29 cellular contexts compared by ENCODE assay signal in the genomic region with DNA sequence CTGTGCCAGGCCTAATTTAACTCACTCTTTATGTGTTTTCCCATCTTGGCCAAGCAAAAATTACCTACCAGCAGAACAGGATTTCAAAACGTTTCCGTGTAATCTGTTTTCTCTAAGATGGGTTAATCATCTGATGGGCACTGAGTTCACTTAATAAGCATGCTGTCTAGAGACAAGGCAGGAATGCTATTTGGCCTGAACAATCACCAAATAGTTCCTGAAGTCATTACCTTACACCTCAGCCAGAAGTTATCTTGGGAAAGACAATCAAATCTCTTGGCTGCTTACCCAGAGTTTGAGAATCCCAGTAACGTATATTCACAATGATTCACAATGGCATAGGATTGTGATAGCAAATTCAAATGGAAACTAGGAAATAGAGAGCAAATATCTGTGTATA.
"Had no signal": no experiment of that assay in that cellular context is flagged by ENCODE, and none has a peak within 500 bp of the region (broad histone marks: within the 10 kb centered on the region; RNA-seq: fewer than 3 reads in every experiment).

No MANE protein-coding gene starts in this region.

- H3K4me1 Mint-ChIP-seq: activated B cell treated with CpG ODN at 0.5 μM for 24 hours; naive thymus-derived CD4-positive, alpha-beta T cell; T-helper 17 cell had no signal

- H3K36me3 Mint-ChIP-seq: activated naive CD4-positive, alpha-beta T cell treated with anti-CD3 and anti-CD28 coated beads, Interleukin-2, amount 50 U/mL, for 72 hours; mesothelial cell of epicardium; naive thymus-derived CD4-positive, alpha-beta T cell; type B pancreatic cell had no signal

- H3K4me3 Mint-ChIP-seq: activated B cell treated with CpG ODN at 0.5 μM for 24 hours; activated CD8-positive, alpha-beta T cell treated with anti-CD3 and anti-CD28 coated beads for 36 hours; mesothelial cell of epicardium; naive thymus-derived CD4-positive, alpha-beta T cell; stimulated activated naive CD8-positive, alpha-beta T cell treated with anti-CD3 and anti-CD28 coated beads, Interleukin-15, Interleukin-2, amounts not matched to agents 100 ng/mL and 50 ng/mL, for 24 hours; T-helper 17 cell; type B pancreatic cell had no signal

- H3K27ac ChIP-seq: body of pancreas, coronary artery, dorsolateral prefrontal cortex, ovary, skin epidermis, thoracic aorta, uterus had no signal

- H3K9me3 ChIP-seq: body of pancreas, ovary, thoracic aorta, uterus had no signal

- H3K9me3 Mint-ChIP-seq: activated B cell treated with CpG ODN at 0.5 μM for 24 hours; activated CD8-positive, alpha-beta T cell treated with anti-CD3 and anti-CD28 coated beads for 36 hours; mesothelial cell of epicardium; type B pancreatic cell had no signal

- H3K4me3 ChIP-seq: body of pancreas, coronary artery, dorsolateral prefrontal cortex, ovary, skin epidermis, thoracic aorta, uterus had no signal

- H3K36me3 ChIP-seq: ovary, thoracic aorta, uterus had no signal

- H3K27ac Mint-ChIP-seq: activated B cell treated with CpG ODN at 0.5 μM for 24 hours; activated CD8-positive, alpha-beta T cell treated with anti-CD3 and anti-CD28 coated beads for 36 hours; activated naive CD4-positive, alpha-beta T cell treated with anti-CD3 and anti-CD28 coated beads, Interleukin-2, amount 50 U/mL, for 72 hours; mesothelial cell of epicardium; naive thymus-derived CD4-positive, alpha-beta T cell; progenitor cell of endocrine pancreas; stimulated activated naive CD8-positive, alpha-beta T cell treated with anti-CD3 and anti-CD28 coated beads, Interleukin-15, Interleukin-2, amounts not matched to agents 100 ng/mL and 50 ng/mL, for 24 hours; T-helper 17 cell; type B pancreatic cell had no signal

- H3K27me3 ChIP-seq: body of pancreas, dorsolateral prefrontal cortex, ovary, uterus had no signal

- DNase-seq: activated B cell treated with CpG ODN at 0.5 μM for 24 hours; activated CD4-positive, alpha-beta T cell treated with anti-CD3 and anti-CD28 coated beads, Interleukin-2, amount 50 U/mL, for 1 hour; activated CD8-positive, alpha-beta T cell treated with anti-CD3 and anti-CD28 coated beads for 36 hours; activated naive CD4-positive, alpha-beta T cell; activated T-cell treated with anti-CD3 and anti-CD28 coated beads, Interleukin-2, amount 50 U/mL, for 48 hours; body of pancreas; dorsolateral prefrontal cortex; effector memory CD4-positive, alpha-beta T cell; foreskin melanocyte; left cardiac atrium; left ventricle myocardium superior; naive thymus-derived CD4-positive, alpha-beta T cell; ovary; retina; stimulated activated CD4-positive, alpha-beta T cell treated with anti-CD3 and anti-CD28 coated beads, Interleukin-12 subunit alpha, Interleukin-12 subunit beta, amount 100 ng/mL, for 4 hours; stimulated activated CD4-positive, alpha-beta T cell treated with anti-CD3 and anti-CD28 coated beads, Interleukin-4, amount 100 ng/mL, for 1 hour; T-helper 17 cell; T1000; uterus had no signal

- H3K27me3 Mint-ChIP-seq: activated B cell treated with CpG ODN at 0.5 μM for 24 hours; activated CD8-positive, alpha-beta T cell treated with anti-CD3 and anti-CD28 coated beads for 36 hours; naive thymus-derived CD4-positive, alpha-beta T cell; progenitor cell of endocrine pancreas; stimulated activated naive CD8-positive, alpha-beta T cell treated with anti-CD3 and anti-CD28 coated beads, Interleukin-15, Interleukin-2, amounts not matched to agents 100 ng/mL and 50 ng/mL, for 24 hours; T-helper 17 cell; type B pancreatic cell had no signal

- ATAC-seq: activated CD8-positive, alpha-beta T cell treated with anti-CD3 and anti-CD28 coated beads for 36 hours; activated naive CD4-positive, alpha-beta T cell treated with anti-CD3 and anti-CD28 coated beads, Interleukin-2, amount 50 U/mL, for 72 hours; body of pancreas; esophagus mucosa; left cardiac atrium; left ventricle myocardium superior; naive thymus-derived CD4-positive, alpha-beta T cell; sciatic nerve; T-helper 17 cell had no signal

- H3K4me1 ChIP-seq: body of pancreas, uterus had no signal
